In genomic region chr7:117212969-117213877, GRCh38 we compare ENCODE assay signal across 8 cellular contexts.
DNase-seq lines count a peak whose midpoint lies in the region; ATAC-seq lines count a peak whose summit lies in the region.

No MANE protein-coding gene starts in this region.

- ATAC-seq in GM19455 (IDR thresholded peaks at IDR 0.05; ENCODE audit: unreplicated experiment) = peak; percentile 81
- peak; percentile 84 for ATAC-seq in HG03558 (IDR thresholded peaks at IDR 0.05; ENCODE audit: extremely low read depth, unreplicated experiment)

- DNase-seq in DMS114 treated with DMSO at 0.1 percent for 48 hours (lab: John Stamatoyannopoulos, UW; ENCODE audit: unreplicated experiment) (peak; percentile 58), OCI-M2 (lab: John Stamatoyannopoulos, UW; ENCODE audit: unreplicated experiment) (peak; percentile 73), glomerular visceral epithelial cell (ENCODE audit: extremely low spot score) (peak; percentile 57), pulmonary artery endothelial cell (ENCODE audit: low read depth, low spot score) (peak; percentile 2), cortex of kidney (lab: John Stamatoyannopoulos, UW) (no peak)
- peak; percentile 3 for DNase-seq in activated T-helper 9 cell treated with anti-CD3 and anti-CD28 coated beads, Interleukin-2, amount 50 U/mL, for 16 hours (ENCODE audit: low read depth)
